Comparison of ENCODE assay signal across 28 cellular contexts in genomic region chr17:27478901-27479531, GRCh38. TPM values are rescaled to one million over a fixed set of nuclear protein-coding genes. Genes with fewer than 3 reads are reported as not detected.
DNase-seq lines count a peak whose midpoint lies in the region; ATAC-seq and TF ChIP-seq lines count a peak whose summit lies in the region.
"Had no signal": no experiment of that assay in that cellular context is flagged by ENCODE, and none has a peak within 500 bp of the region (broad histone marks: within the 10 kb centered on the region; RNA-seq: fewer than 3 reads in every experiment).

No MANE protein-coding gene starts in this region.

- TF ChIP-seq POLR2A in esophagus squamous epithelium (IDR thresholded peaks at IDR 0.05) = no peak

- no peak overlapping the region for H3K9ac ChIP-seq in DND-41 (ENCODE audit: low read depth, low read length)

- peaks cover 9% of the 10 kb centered on the region for H3K4me1 ChIP-seq in DND-41 (ENCODE audit: insufficient read depth, low read length)
- peaks cover 22 to 55% (median 35%) of the 10 kb centered on the region in 3 donors for H3K4me1 ChIP-seq in esophagus squamous epithelium
- H3K4me1 ChIP-seq: testis had no signal

- H3K36me3 ChIP-seq in DND-41 (ENCODE audit: insufficient read depth, low read length) = no peaks in the 10 kb centered on the region
- H3K36me3 ChIP-seq in esophagus squamous epithelium = no peaks in the 10 kb centered on the region
- H3K36me3 ChIP-seq: neutrophil had no signal

- peaks cover 54% of the 10 kb centered on the region for H3K4me1 Mint-ChIP-seq in memory B cell

- H3K27ac ChIP-seq in DND-41 (ENCODE audit: low read length) (no peak overlapping the region), esophagus squamous epithelium (no peak overlapping the region)
- H3K27ac ChIP-seq: 22Rv1, hepatocyte, neutrophil, testis had no signal

- no peaks in the 10 kb centered on the region for H3K27me3 Mint-ChIP-seq in memory B cell
- H3K27me3 Mint-ChIP-seq: activated CD4-positive, alpha-beta T cell treated with anti-CD3 and anti-CD28 coated beads, Interleukin-2, amount 10 ng/mL, durations not matched to agents 7 days and 5 days; progenitor cell of endocrine pancreas; T-helper 17 cell had no signal

- 87 to 90% methylated on average over 9 of the region's 10 CpGs for WGBS in esophagus squamous epithelium, 2 donors

- peaks cover 13% of the 10 kb centered on the region for H4K20me1 ChIP-seq in DND-41 (ENCODE audit: insufficient read depth, low read length)

- ATAC-seq in DND-41 (ENCODE audit: insufficient read depth, low read depth) = peak; percentile 74
- no peak for ATAC-seq in memory B cell (ENCODE audit: low read depth)
- ATAC-seq in GM21825 (IDR thresholded peaks at IDR 0.05; ENCODE audit: unreplicated experiment) = no peak
- ATAC-seq: activated naive CD4-positive, alpha-beta T cell treated with anti-CD3 and anti-CD28 coated beads, Interleukin-2, amount 50 U/mL, for 72 hours; left cardiac atrium; sciatic nerve; T-helper 17 cell had no signal

- no peak overlapping the region for H3K4me3 Mint-ChIP-seq in memory B cell

- H3K79me2 ChIP-seq in DND-41 (ENCODE audit: insufficient read depth, low read length) = no peaks in the 10 kb centered on the region

- DNase-seq in DMS 273 (lab: John Stamatoyannopoulos, UW; ENCODE audit: unreplicated experiment) (peak; percentile 38), DMS 273 treated with DMSO at 0.1 percent for 48 hours (lab: John Stamatoyannopoulos, UW) (no peak), DND-41 (peak; percentile 50), NCI-H524 (lab: John Stamatoyannopoulos, UW) (peak; percentile 55 to 80), memory B cell (ENCODE audit: low spot score in 2 of 2) (no peak), NCI-H1436 treated with DMSO at 0.1 percent for 48 hours (lab: John Stamatoyannopoulos, UW) (no peak), esophagus squamous epithelium (lab: John Stamatoyannopoulos, UW) (no peak)
- DNase-seq: activated CD4-positive, alpha-beta T cell treated with anti-CD3 and anti-CD28 coated beads, Interleukin-2, amount 10 ng/mL, durations not matched to agents 7 days and 5 days; aorta; central memory CD4-positive, alpha-beta T cell; dermis blood vessel endothelial cell; HCEC 1CT; left cardiac atrium; mammary epithelial cell; NCI-H1417; NCI-H446 treated with DMSO at 0.1 percent for 48 hours; OCI-M1; stimulated activated CD4-positive, alpha-beta T cell treated with anti-CD3 and anti-CD28 coated beads, Interleukin-12 subunit alpha, Interleukin-12 subunit beta, amount 100 ng/mL, for 4 hours; stimulated activated CD4-positive, alpha-beta T cell treated with anti-CD3 and anti-CD28 coated beads, Interleukin-4, amount 100 ng/mL, for 1 hour; T-helper 17 cell; testis had no signal

- H3K27me3 ChIP-seq in DND-41 (ENCODE audit: insufficient read depth, low read length, poor library complexity) (no peaks in the 10 kb centered on the region), esophagus squamous epithelium (no peaks in the 10 kb centered on the region)
- H3K27me3 ChIP-seq: hepatocyte, neutrophil, testis had no signal

- intact Hi-C loops in esophagus squamous epithelium (cut with DNase I) = no loop called here

- H3K36me3 Mint-ChIP-seq in memory B cell = peaks cover 4% of the 10 kb centered on the region

- H3K9me3 Mint-ChIP-seq in memory B cell = no peaks in the 10 kb centered on the region
- H3K9me3 Mint-ChIP-seq: activated CD4-positive, alpha-beta T cell treated with anti-CD3 and anti-CD28 coated beads, Interleukin-2, amount 10 ng/mL, durations not matched to agents 7 days and 5 days; activated naive CD4-positive, alpha-beta T cell treated with anti-CD3 and anti-CD28 coated beads, Interleukin-2, amount 50 U/mL, for 72 hours had no signal

- no peak overlapping the region for H3K4me3 ChIP-seq in DND-41 (ENCODE audit: low read depth in 1 of 2, low read length in 2 of 2)
- H3K4me3 ChIP-seq in esophagus squamous epithelium = no peak overlapping the region
- H3K4me3 ChIP-seq: hepatocyte, testis had no signal

- TF ChIP-seq CTCF in DND-41 (IDR thresholded peaks at IDR 0.05; ENCODE audit: borderline replicate concordance, extremely low read depth, low read length, poor library complexity, severe bottlenecking) (no peak), esophagus squamous epithelium (IDR thresholded peaks at IDR 0.05) (no peak)

- H3K27ac Mint-ChIP-seq in memory B cell = peak overlapping the region; percentile 70
- H3K27ac Mint-ChIP-seq: progenitor cell of endocrine pancreas, T-helper 17 cell had no signal

- no peak overlapping the region for H2AFZ ChIP-seq in DND-41 (ENCODE audit: low read depth, low read length)
- H2AFZ ChIP-seq: hepatocyte had no signal

- no peaks in the 10 kb centered on the region for H3K9me3 ChIP-seq in DND-41 (ENCODE audit: insufficient read depth, low read length, severe bottlenecking)
- no peaks in the 10 kb centered on the region for H3K9me3 ChIP-seq in esophagus squamous epithelium
- H3K9me3 ChIP-seq: neutrophil, testis had no signal

- H3K4me2 ChIP-seq in DND-41 (ENCODE audit: insufficient read depth, low read length) = no peak overlapping the region
- H3K4me2 ChIP-seq: hepatocyte had no signal

RNA-seq across cellular contexts. Expression of gene KSR1, which starts 22.8 kb away (rescaled TPM):
- total RNA-seq in esophagus squamous epithelium = 10 to 100 TPM; 22.3 to 32.4 (median 31.0) TPM

Comparison
In these comparisons a context has a peak if more than half of its experiments do, and no peak if none do; other contexts are left out.
1. DNase-seq: peak in DMS 273 (single experiment), DND-41 (single experiment) and NCI-H524 (2 of 2); none in DMS 273 treated with DMSO at 0.1 percent for 48 hours (single experiment), memory B cell (0 of 2), NCI-H1436 treated with DMSO at 0.1 percent for 48 hours (single experiment) and esophagus squamous epithelium (single experiment).